ENCODE assay signal across 8 cellular contexts in genomic region chr14:51219473-51220448, GRCh38. TPM values are rescaled to one million over a fixed set of nuclear protein-coding genes. Genes with fewer than 3 reads are reported as not detected.
DNase-seq lines count a peak whose midpoint lies in the region; ATAC-seq and TF ChIP-seq lines count a peak whose summit lies in the region.

No MANE protein-coding gene starts in this region.

- H3K4me3 Mint-ChIP-seq in HFFc6 = no peak overlapping the region

- H3K27ac Mint-ChIP-seq in HFFc6 = no peak overlapping the region

- peaks cover 6% of the 10 kb centered on the region; the same call in 1 of the 2 replicates for H3K4me1 Mint-ChIP-seq in HFFc6 (ENCODE audit: low read depth)

- H3K4me1 ChIP-seq in upper lobe of right lung = no peaks in the 10 kb centered on the region

- intact Hi-C loops in upper lobe of right lung (cut with DNase I) = loop anchor here (10.0 kb wide), 1 partner anchor 255 kb away; no protein-coding TSS in a partner anchor

- no peaks in the 10 kb centered on the region for H3K9me3 ChIP-seq in upper lobe of right lung

- TF ChIP-seq CTCF in HFFc6 (IDR thresholded peaks at IDR 0.05) (peak; percentile 85), upper lobe of right lung (IDR thresholded peaks at IDR 0.05) (peak; percentile 65)

- no peak overlapping the region for H3K27ac ChIP-seq in upper lobe of right lung

- H3K36me3 ChIP-seq in upper lobe of right lung = no peaks in the 10 kb centered on the region

- no peak overlapping the region for H3K4me3 ChIP-seq in upper lobe of right lung

- H3K36me3 Mint-ChIP-seq in HFFc6 (ENCODE audit: low read depth) = peaks cover 7% of the 10 kb centered on the region; the same call in 1 of the 2 replicates

- peak; percentile 37 for DNase-seq in Ammon's horn (ENCODE audit: low spot score)
- DNase-seq in HFFc6 = no peak
- peak; percentile 33 for DNase-seq in RPMI7951 (ENCODE audit: low read depth)
- peak; percentile 40 for DNase-seq in globus pallidus (ENCODE audit: low spot score)
- no peak for DNase-seq in upper lobe of right lung
- DNase-seq in activated naive CD4-positive, alpha-beta T cell treated with Interleukin-2 at 50 U/mL for 16 hours = no peak

- ATAC-seq in upper lobe of right lung = no peak
- ATAC-seq in HG02642 (IDR thresholded peaks at IDR 0.05; ENCODE audit: poor library complexity, unreplicated experiment) = no peak
- no peak for ATAC-seq in esophagus mucosa

- H3K27me3 ChIP-seq in upper lobe of right lung = no peaks in the 10 kb centered on the region

- no peaks in the 10 kb centered on the region; the same call in none of the 2 replicates for H3K27me3 Mint-ChIP-seq in HFFc6 (ENCODE audit: insufficient read depth)

- H3K9me3 Mint-ChIP-seq in HFFc6 = peaks cover 15% of the 10 kb centered on the region; the same call in 1 of the 2 replicates

RNA-seq across cellular contexts. Expression of gene TMX1, which starts 20.3 kb away (rescaled TPM):
- total RNA-seq in HFFc6 (2021; fragmentation: NEBNext Ultra II Directional; extraction: Animal tissue kit (Norgen Biotek cat#: 25700)) = 10 to 100 TPM; 38.3 to 48.3 (median 46.0) TPM
- 87.8 and 110 TPM in 2 replicates for total RNA-seq in RPMI7951 (2014; rRNA removed; shearing (Covaris generic))
- total RNA-seq in upper lobe of right lung = 31.8 TPM
- 19.8 TPM for total RNA-seq in esophagus mucosa

Comparison
In these comparisons a context has a peak if more than half of its experiments do, and no peak if none do; other contexts are left out.
1. DNase-seq: peak in Ammon's horn (single experiment), RPMI7951 (single experiment) and globus pallidus (single experiment); none in HFFc6 (single experiment), upper lobe of right lung (single experiment) and activated naive CD4-positive, alpha-beta T cell treated with Interleukin-2 at 50 U/mL for 16 hours (single experiment).